8 cellular contexts compared by ENCODE assay signal in the genomic region with DNA sequence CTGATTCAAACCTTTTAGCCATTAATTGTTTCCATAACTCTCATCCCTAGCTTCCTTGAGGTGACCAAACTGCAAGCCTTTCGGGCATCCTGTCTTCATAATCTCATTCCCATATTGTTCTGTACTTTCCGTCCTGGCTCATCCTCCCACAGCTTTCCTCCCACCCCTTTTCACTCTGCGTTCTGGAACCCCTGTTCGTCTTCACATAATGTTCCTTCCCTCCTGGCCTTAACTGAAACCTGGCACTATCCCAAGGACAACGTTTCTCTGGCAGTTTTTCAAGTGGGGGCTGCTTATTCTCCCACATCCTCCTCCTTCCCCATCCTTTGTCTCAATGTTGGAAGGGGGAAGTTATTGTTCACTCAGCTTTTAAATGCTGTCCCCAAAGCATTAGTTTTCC.
DNase-seq lines count a peak whose midpoint lies in the region; ATAC-seq lines count a peak whose summit lies in the region.

No MANE protein-coding gene starts in this region.

- peaks cover 76% of the 10 kb centered on the region for H3K36me3 Mint-ChIP-seq in activated naive CD8-positive, alpha-beta T cell treated with anti-CD3 and anti-CD28 coated beads, Interleukin-2, amount 50 U/mL, for 24 hours (ENCODE audit: low read depth)

- H3K4me1 ChIP-seq in subcutaneous abdominal adipose tissue (ENCODE audit: control insufficient read depth in 5 of 5, insufficient read depth in 5 of 5, low read length in 5 of 5): peaks cover 6 to 34% (median 31%) of the 10 kb centered on the region in 5 donors

- H3K4me3 ChIP-seq in subcutaneous abdominal adipose tissue (ENCODE audit: low read depth in 1 of 5, low read length in 5 of 5): peak overlapping the region; percentile 73 to 93 (median 86)

- H3K27me3 Mint-ChIP-seq in activated naive CD8-positive, alpha-beta T cell treated with anti-CD3 and anti-CD28 coated beads, Interleukin-2, amount 50 U/mL, for 24 hours: no peaks in the 10 kb centered on the region

- H3K27me3 ChIP-seq in subcutaneous abdominal adipose tissue (ENCODE audit: control insufficient read depth in 5 of 5, insufficient read depth in 4 of 5, low read length in 5 of 5): no peaks in the 10 kb centered on the region

- H3K27ac ChIP-seq in subcutaneous abdominal adipose tissue (ENCODE audit: low read depth, low read length): peak overlapping the region; percentile 92

- H3K36me3 ChIP-seq in subcutaneous abdominal adipose tissue (ENCODE audit: control insufficient read depth in 5 of 5, insufficient read depth in 5 of 5, low read length in 5 of 5): peaks cover 47 to 52% (median 48%) of the 10 kb centered on the region in 5 donors

- peaks cover 47% of the 10 kb centered on the region for H3K9me3 Mint-ChIP-seq in activated naive CD8-positive, alpha-beta T cell treated with anti-CD3 and anti-CD28 coated beads, Interleukin-2, amount 50 U/mL, for 24 hours

- peak overlapping the region; percentile 99 for H3K27ac Mint-ChIP-seq in activated naive CD8-positive, alpha-beta T cell treated with anti-CD3 and anti-CD28 coated beads, Interleukin-2, amount 50 U/mL, for 24 hours

- peak overlapping the region; percentile 99 for H3K4me3 Mint-ChIP-seq in activated naive CD8-positive, alpha-beta T cell treated with anti-CD3 and anti-CD28 coated beads, Interleukin-2, amount 50 U/mL, for 24 hours

- H3K4me1 Mint-ChIP-seq in activated naive CD8-positive, alpha-beta T cell treated with anti-CD3 and anti-CD28 coated beads, Interleukin-2, amount 50 U/mL, for 24 hours: peaks cover 63% of the 10 kb centered on the region

- peak overlapping the region; percentile 22 to 98 (median 96) for H3K9ac ChIP-seq in subcutaneous abdominal adipose tissue (ENCODE audit: low read length in 5 of 5)

- H3K9me3 ChIP-seq in subcutaneous abdominal adipose tissue (ENCODE audit: control insufficient read depth in 5 of 5, low read length in 5 of 5): peaks cover 11 to 22% (median 15%) of the 10 kb centered on the region in 5 donors

- DNase-seq in activated CD4-positive, alpha-beta T cell treated with anti-CD3 and anti-CD28 coated beads, Interleukin-2, amount 50 U/mL, for 48 hours: peak; percentile 4 to 13
- no peak for DNase-seq in activated CD4-positive, alpha-beta T cell treated with anti-CD3 and anti-CD28 coated beads, Interleukin-2, amount 50 U/mL, for 1 hour
- DNase-seq in activated naive CD8-positive, alpha-beta T cell treated with anti-CD3 and anti-CD28 coated beads, Interleukin-2, amount 50 U/mL, for 24 hours: no peak
- DNase-seq in inferior parietal cortex (ENCODE audit: extremely low spot score) (peak; percentile 25), AML-193 (lab: John Stamatoyannopoulos, UW) (no peak)

- ATAC-seq in activated naive CD8-positive, alpha-beta T cell treated with anti-CD3 and anti-CD28 coated beads, Interleukin-2, amount 50 U/mL, for 24 hours: no peak
- ATAC-seq in HG03457 (IDR thresholded peaks at IDR 0.05; ENCODE audit: unreplicated experiment): no peak
- no peak for ATAC-seq in GM18498 (IDR thresholded peaks at IDR 0.05; ENCODE audit: unreplicated experiment)

Comparison
In these comparisons a context has a peak if more than half of its experiments do, and no peak if none do; other contexts are left out.
1. DNase-seq: peak in activated CD4-positive, alpha-beta T cell treated with anti-CD3 and anti-CD28 coated beads, Interleukin-2, amount 50 U/mL, for 48 hours (2 of 2) and inferior parietal cortex (single experiment); none in activated CD4-positive, alpha-beta T cell treated with anti-CD3 and anti-CD28 coated beads, Interleukin-2, amount 50 U/mL, for 1 hour (single experiment), activated naive CD8-positive, alpha-beta T cell treated with anti-CD3 and anti-CD28 coated beads, Interleukin-2, amount 50 U/mL, for 24 hours (single experiment) and AML-193 (0 of 2).